In the genomic region with DNA sequence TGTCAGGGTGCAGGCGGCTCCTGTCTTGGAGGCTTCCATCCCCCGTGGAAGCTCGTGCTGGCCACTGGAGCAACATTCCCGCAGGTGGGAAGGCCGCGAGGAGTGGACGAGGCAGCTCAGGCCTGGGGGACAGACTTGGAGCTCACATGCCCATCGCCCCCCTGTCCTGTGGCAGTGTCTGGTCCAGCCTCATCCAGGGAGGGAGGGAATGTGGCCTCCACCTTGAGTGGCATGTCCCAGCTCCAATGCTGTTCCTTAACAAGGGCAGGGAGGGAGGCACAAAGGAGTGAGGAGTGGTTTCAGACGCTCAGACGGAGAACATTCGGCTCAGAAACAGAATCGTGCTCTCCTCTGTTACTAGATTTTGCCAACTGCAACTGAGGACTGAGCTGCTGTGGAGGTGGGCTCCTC, we compare ENCODE assay signal across 8 cellular contexts.
A peak's percentile ranks its signal among the peaks of the same experiment; 100 is the strongest.
DNase-seq lines count a peak whose midpoint lies in the region; ATAC-seq and TF ChIP-seq lines count a peak whose summit lies in the region.

No MANE protein-coding gene starts in this region.

- ATAC-seq in HG02938 (IDR thresholded peaks at IDR 0.05; ENCODE audit: unreplicated experiment) = no peak

- peak overlapping the region; percentile 97 for H3K27ac ChIP-seq in ACC112 (ENCODE audit: low read depth, low read length)
- peak overlapping the region; percentile 83 for H3K27ac ChIP-seq in muscle layer of duodenum (ENCODE audit: low read length)
- H3K27ac ChIP-seq in vagina = peak overlapping the region; percentile 92

- intact Hi-C loops in vagina (cut with DNase I) = no loop called here

- H3K36me3 ChIP-seq in ACC112 (ENCODE audit: insufficient read depth, low read length) (peaks cover 4% of the 10 kb centered on the region; the same call in 1 of the 2 replicates), muscle layer of duodenum (ENCODE audit: control insufficient read depth in 1 of 2, insufficient read depth in 2 of 2, low read length in 2 of 2) (peaks cover 0 to 8% of the 10 kb centered on the region in 2 donors), vagina (no peaks in the 10 kb centered on the region)

- DNase-seq in SK-MEL-5 (ENCODE audit: low read depth, low spot score) (peak; percentile 74), erythroblast (lab: John Stamatoyannopoulos, UW) (peak; percentile 22 to 31), vagina (ENCODE audit: extremely low spot score in 2 of 2) (no peak), GM10266 (ENCODE audit: extremely low spot score) (no peak)

- H3K9me3 ChIP-seq in muscle layer of duodenum (ENCODE audit: control insufficient read depth in 1 of 2, low read length in 2 of 2) = no peaks in the 10 kb centered on the region
- H3K9me3 ChIP-seq in vagina = no peaks in the 10 kb centered on the region

- H3K4me3 ChIP-seq in ACC112 (ENCODE audit: low read depth, low read length) (peak overlapping the region; percentile 78), GM08714 (ENCODE audit: low read length) (peak overlapping the region; percentile 30; the same call in 1 of the 2 replicates), muscle layer of duodenum (ENCODE audit: low read depth in 1 of 2, low read length in 2 of 2) (peak overlapping the region; percentile 57 to 61), vagina (peak overlapping the region; percentile 40 to 51)

- TF ChIP-seq POLR2A in erythroblast (IDR thresholded peaks at IDR 0.05; ENCODE audit: low read length) (no peak), vagina (IDR thresholded peaks at IDR 0.05) (no peak)

- no peaks in the 10 kb centered on the region for H3K27me3 ChIP-seq in ACC112 (ENCODE audit: insufficient read depth, low read length)
- H3K27me3 ChIP-seq in muscle layer of duodenum (ENCODE audit: low read depth, low read length) = no peaks in the 10 kb centered on the region
- H3K27me3 ChIP-seq in vagina = no peaks in the 10 kb centered on the region

- TF ChIP-seq CTCF in vagina (IDR thresholded peaks at IDR 0.05) (no peak), GM10266 (IDR thresholded peaks at IDR 0.05; ENCODE audit: control insufficient read depth, insufficient read depth, low read depth, missing control alignments) (no peak)

- H3K79me2 ChIP-seq in ACC112 (ENCODE audit: control insufficient read depth, insufficient read depth, low read length, unreplicated experiment) = no peaks in the 10 kb centered on the region

- in situ Hi-C loops in SK-MEL-5 (cut with HindIII; ENCODE audit: low pct_unique_long_range_greater_than_20kb, low sequenced_read_pairs) = no loop called here

- H2AFZ ChIP-seq in ACC112 (ENCODE audit: low read length, unreplicated experiment) = no peak overlapping the region

- H3K4me1 ChIP-seq in ACC112 (ENCODE audit: control insufficient read depth, insufficient read depth, low read length, unreplicated experiment) (peaks cover 24% of the 10 kb centered on the region), muscle layer of duodenum (ENCODE audit: control insufficient read depth in 1 of 2, insufficient read depth in 2 of 2, low read length in 2 of 2) (peaks cover 5 to 18% of the 10 kb centered on the region in 2 donors), vagina (peaks cover 22% of the 10 kb centered on the region)

Comparison
In these comparisons a context has a peak if more than half of its experiments do, and no peak if none do; other contexts are left out.
1. DNase-seq: peak in SK-MEL-5 (single experiment) and erythroblast (2 of 2); none in vagina (0 of 2) and GM10266 (single experiment).
2. Peak in every context shown above with its lines, with median percentiles within 50 percentile points of each other: H3K27ac ChIP-seq and H3K4me3 ChIP-seq.